In the genomic region with DNA sequence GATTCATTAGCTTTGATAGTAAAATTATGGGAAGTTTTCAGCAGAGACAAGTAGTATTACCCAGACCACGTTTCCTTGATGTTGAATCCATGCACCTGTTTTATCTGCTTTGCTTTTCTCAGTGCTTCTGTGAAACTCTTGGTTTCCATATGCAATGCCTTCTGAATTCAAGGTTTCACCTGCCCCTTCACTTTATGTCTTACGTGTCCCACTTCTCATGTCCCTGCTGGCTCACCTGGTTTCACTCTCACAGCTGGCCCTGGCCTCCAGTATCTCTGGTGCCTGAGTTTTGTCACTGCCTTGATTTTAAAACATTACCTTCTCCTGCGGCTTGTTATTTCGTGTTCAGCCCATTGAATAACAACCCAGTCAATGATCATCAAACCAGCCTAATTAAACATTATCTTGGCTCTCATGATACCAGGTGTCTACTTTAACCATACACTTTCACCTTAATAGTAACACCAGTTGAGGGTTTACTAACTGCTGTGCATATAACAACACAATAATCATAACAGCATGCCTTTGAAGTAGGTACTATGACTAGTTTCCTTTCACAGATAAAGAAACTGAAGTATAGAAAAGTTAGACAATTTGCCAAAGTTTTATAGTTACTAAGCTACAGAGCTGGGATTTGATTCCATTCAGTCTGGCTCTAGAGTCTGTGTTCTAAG, we compare ENCODE assay signal across 25 cellular contexts.
"Had no signal": no experiment of that assay in that cellular context is flagged by ENCODE, and none has a peak within 500 bp of the region (broad histone marks: within the 10 kb centered on the region; RNA-seq: fewer than 3 reads in every experiment).

No MANE protein-coding gene starts in this region.

- FAIRE-seq: endometrium, islet of Langerhans, keratinocyte had no signal

- H3K4me1 ChIP-seq: colonic mucosa, esophagus squamous epithelium, gastrocnemius medialis, heart right ventricle, left ventricle myocardium inferior, lower lobe of right lung had no signal

- H3K36me3 ChIP-seq: colonic mucosa, esophagus squamous epithelium, gastrocnemius medialis, heart right ventricle, left ventricle myocardium inferior, lower lobe of right lung had no signal

- ATAC-seq: effector memory CD8-positive, alpha-beta T cell; esophagus mucosa; gastrocnemius medialis; heart right ventricle; left cardiac atrium; left lobe of liver; lower lobe of right lung; naive thymus-derived CD4-positive, alpha-beta T cell had no signal

- H3K27me3 ChIP-seq: colonic mucosa, esophagus squamous epithelium, gastrocnemius medialis, heart right ventricle had no signal

- H3K4me3 ChIP-seq: colonic mucosa, esophagus squamous epithelium, gastrocnemius medialis, heart right ventricle, left ventricle myocardium inferior, lower lobe of right lung had no signal

- H3K9me3 ChIP-seq: colonic mucosa, esophagus squamous epithelium, gastrocnemius medialis had no signal

- H3K27ac ChIP-seq: colonic mucosa, epithelial cell of prostate, esophagus squamous epithelium, gastrocnemius medialis, heart right ventricle, left ventricle myocardium inferior, lower lobe of right lung had no signal

- DNase-seq: colonic mucosa; cortex of kidney; effector CD8-positive, alpha-beta T cell; effector memory CD8-positive, alpha-beta T cell; endodermal cell; erythroblast; esophagus squamous epithelium; foreskin fibroblast; foreskin melanocyte; gastrocnemius medialis; glutamatergic neuron; head of caudate nucleus; heart right ventricle; hippocampal formation; left cardiac atrium; left ventricle myocardium inferior; lower lobe of right lung; mesenchymal stem cell; naive thymus-derived CD4-positive, alpha-beta T cell had no signal
